Comparison of ENCODE assay signal across 1 cellular context in genomic region chr7:22730921-22731654, GRCh38.
TF ChIP-seq lines count a peak whose summit lies in the region.

No MANE protein-coding gene starts in this region.

TF ChIP-seq in IMR-90, 13 proteins besides CTCF, POLR2A, EP300 and RAD21 (continued from another document):
- no peak for TF ChIP-seq RCOR1 (IDR thresholded peaks at IDR 0.05; ENCODE audit: insufficient replicate concordance, low read length)
- TF ChIP-seq SMC3 (IDR thresholded peaks at IDR 0.05; ENCODE audit: low read depth, low read length) = no peak
- no peak for TF ChIP-seq MAZ (IDR thresholded peaks at IDR 0.05; ENCODE audit: borderline replicate concordance, low read depth, low read length)
- no peak for TF ChIP-seq NFE2L2 (IDR thresholded peaks at IDR 0.05; ENCODE audit: low read depth, low read length)
- no peak for TF ChIP-seq RFX5 (IDR thresholded peaks at IDR 0.05; ENCODE audit: low read depth, low read length)
